20 cellular contexts compared by ENCODE assay signal in the genomic region with DNA sequence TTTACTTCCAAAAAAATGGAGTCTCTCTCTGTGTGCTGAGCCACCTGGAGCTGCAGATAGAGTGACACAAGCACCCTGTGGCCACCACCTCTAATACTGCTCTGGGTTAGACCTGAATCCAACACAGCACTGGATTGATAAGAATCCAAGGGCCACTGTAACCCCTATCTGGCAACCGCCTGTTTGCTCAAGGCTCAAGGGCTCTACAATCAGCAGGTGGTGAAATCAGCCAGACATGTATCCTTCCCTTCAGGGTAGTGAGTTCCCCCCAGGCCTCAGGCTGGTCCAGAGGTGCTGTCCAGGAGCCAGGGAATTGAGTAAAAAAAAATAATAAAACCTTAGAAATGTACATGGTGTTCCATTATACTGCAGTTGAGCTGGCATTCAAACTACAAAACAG.
"Had no signal": no experiment of that assay in that cellular context is flagged by ENCODE, and none has a peak within 500 bp of the region (broad histone marks: within the 10 kb centered on the region; RNA-seq: fewer than 3 reads in every experiment).

No MANE protein-coding gene starts in this region.

- H3K4me2 ChIP-seq: KMS-11 had no signal

- H3K27ac ChIP-seq: KMS-11 had no signal

- DNase-seq: activated CD4-positive, alpha-beta T cell treated with anti-CD3 and anti-CD28 coated beads for 1 hour; activated CD4-positive, alpha-beta T cell treated with anti-CD3 and anti-CD28 coated beads, Interleukin-2, amount 10 ng/mL, durations not matched to agents 24 days and 14 days; activated CD4-positive, alpha-beta T cell treated with anti-CD3 and anti-CD28 coated beads, Interleukin-2, amount 50 U/mL, for 48 hours; activated CD8-positive, alpha-beta memory T cell treated with anti-CD3 and anti-CD28 coated beads, Interleukin-2, amount 10 ng/mL, durations not matched to agents 7 days and 5 days; activated effector memory CD4-positive, alpha-beta T cell treated with anti-CD3 and anti-CD28 coated beads, Interleukin-2, amount 50 U/mL, for 16 hours; activated naive CD4-positive, alpha-beta T cell treated with anti-CD3 and anti-CD28 coated beads for 36 hours; activated T-cell treated with anti-CD3 and anti-CD28 coated beads, Interleukin-2, amount 50 U/mL, for 24 hours; amygdala; NCI-H1105; NCI-H146; NCI-H187 treated with DMSO at 0.1 percent for 48 hours; NCI-H2107; NCI-H2171 treated with DMSO at 0.1 percent for 48 hours; NCI-H446 treated with DMSO at 0.1 percent for 48 hours; NCI-H526 treated with DMSO at 0.1 percent for 48 hours; SIG-M5; T-helper 17 cell; T-helper 9 cell had no signal

- ATAC-seq: activated CD8-positive, alpha-beta memory T cell treated with anti-CD3 and anti-CD28 coated beads, Interleukin-2, amount 10 ng/mL, durations not matched to agents 7 days and 5 days; T-helper 17 cell; WTC11 had no signal
